ENCODE assay signal across 15 cellular contexts in genomic region chr11:67405688-67406339, GRCh38.
DNase-seq lines count a peak whose midpoint lies in the region; ATAC-seq, FAIRE-seq and TF ChIP-seq lines count a peak whose summit lies in the region.
"Had no signal": no experiment of that assay in that cellular context is flagged by ENCODE, and none has a peak within 500 bp of the region (broad histone marks: within the 10 kb centered on the region; RNA-seq: fewer than 3 reads in every experiment).

No MANE protein-coding gene starts in this region.

- no peaks in the 10 kb centered on the region for H3K9me2 ChIP-seq in DOHH2 (replicated peaks; ENCODE audit: control insufficient read depth, low read length)

- ATAC-seq in memory B cell (ENCODE audit: low read depth) = no peak
- ATAC-seq in HG02678 (IDR thresholded peaks at IDR 0.05; ENCODE audit: unreplicated experiment) = no peak
- no peak for ATAC-seq in GM18498 (IDR thresholded peaks at IDR 0.05; ENCODE audit: unreplicated experiment)

- DNase-seq in memory B cell (ENCODE audit: low spot score in 2 of 2) (no peak), NCI-H446 treated with DMSO at 0.1 percent for 48 hours (lab: John Stamatoyannopoulos, UW) (no peak), GM19239 (ENCODE audit: insufficient read length, low spot score) (no peak)
- DNase-seq: EL; midbrain; NCI-H1092; NCI-H2171; stimulated activated CD4-positive, alpha-beta T cell treated with anti-CD3 and anti-CD28 coated beads, Interleukin-12 subunit alpha, Interleukin-12 subunit beta, amount 100 ng/mL, for 4 hours; transverse colon had no signal

- peak overlapping the region; percentile 97 for H3K27ac Mint-ChIP-seq in activated naive CD8-positive, alpha-beta T cell
- peak overlapping the region; percentile 91 for H3K27ac Mint-ChIP-seq in memory B cell

- 0 out of 2 replicates have a peak, but pooled peaks cover 10% of the 10 kb centered on the region for H3K36me3 ChIP-seq in BLaER1
- peaks cover 65% of the 10 kb centered on the region for H3K36me3 ChIP-seq in DOHH2 (ENCODE audit: control insufficient read depth, low read length)
- H3K36me3 ChIP-seq: transverse colon had no signal

- H3K79me2 ChIP-seq in DOHH2 (ENCODE audit: control insufficient read depth, low read length) = peaks cover 52% of the 10 kb centered on the region

- peaks cover 24% of the 10 kb centered on the region for H3F3A ChIP-seq in DOHH2 (ENCODE audit: control insufficient read depth, insufficient read depth)

- peak overlapping the region; percentile 95 for H3K4me3 Mint-ChIP-seq in activated naive CD8-positive, alpha-beta T cell
- H3K4me3 Mint-ChIP-seq in memory B cell = peak overlapping the region; percentile 93

- H3K36me3 Mint-ChIP-seq in activated naive CD8-positive, alpha-beta T cell = no peaks in the 10 kb centered on the region
- H3K36me3 Mint-ChIP-seq in memory B cell = peaks cover 23% of the 10 kb centered on the region

- no peaks in the 10 kb centered on the region for H3K9me3 Mint-ChIP-seq in activated naive CD8-positive, alpha-beta T cell (ENCODE audit: low read depth)
- no peaks in the 10 kb centered on the region for H3K9me3 Mint-ChIP-seq in memory B cell

- H3K27me3 Mint-ChIP-seq in activated naive CD8-positive, alpha-beta T cell = no peaks in the 10 kb centered on the region
- H3K27me3 Mint-ChIP-seq in memory B cell = no peaks in the 10 kb centered on the region

- H3K27ac ChIP-seq in BLaER1 = peak overlapping the region; percentile 97
- H3K27ac ChIP-seq in DOHH2 (ENCODE audit: low read depth, low read length) = peak overlapping the region; percentile 96

- peak overlapping the region; percentile 87; the same call in 1 of the 2 replicates for H3K9ac ChIP-seq in BLaER1

- no peaks in the 10 kb centered on the region for H3K9me3 ChIP-seq in BLaER1
- H3K9me3 ChIP-seq in DOHH2 (ENCODE audit: control insufficient read depth, insufficient read depth, low read length) = no peaks in the 10 kb centered on the region
- H3K9me3 ChIP-seq: transverse colon had no signal

- peaks cover 6% of the 10 kb centered on the region for H4K20me1 ChIP-seq in BLaER1
- 0 out of 2 replicates have a peak, but pooled peaks cover 1% of the 10 kb centered on the region for H4K20me1 ChIP-seq in DOHH2 (ENCODE audit: control insufficient read depth, insufficient read depth, low read depth, low read length)

- H3K4me2 ChIP-seq in BLaER1 = peak overlapping the region; percentile 100
- peak overlapping the region; percentile 80 for H3K4me2 ChIP-seq in DOHH2 (ENCODE audit: low read length)

- no peak for FAIRE-seq in GM19239 (lab: Jason Lieb, UNC)
- FAIRE-seq: frontal cortex had no signal

- TF ChIP-seq CTCF in DOHH2 (IDR thresholded peaks at IDR 0.05; ENCODE audit: low read depth, low read length, poor library complexity, severe bottlenecking) = no peak

- H3K27me3 ChIP-seq in BLaER1 (no peaks in the 10 kb centered on the region), DOHH2 (ENCODE audit: control insufficient read depth, low read length) (no peaks in the 10 kb centered on the region)

- peaks cover 60% of the 10 kb centered on the region for H3K4me1 Mint-ChIP-seq in activated naive CD8-positive, alpha-beta T cell (ENCODE audit: low read depth)
- H3K4me1 Mint-ChIP-seq in memory B cell = peaks cover 45% of the 10 kb centered on the region

- H3K4me1 ChIP-seq in BLaER1 = peaks cover 91% of the 10 kb centered on the region
- peaks cover 82% of the 10 kb centered on the region for H3K4me1 ChIP-seq in DOHH2 (ENCODE audit: control insufficient read depth, low read length)

- H3K4me3 ChIP-seq in BLaER1 (peak overlapping the region; percentile 70; the same call in 1 of the 2 replicates), DOHH2 (ENCODE audit: low read length) (peak overlapping the region; percentile 93)
